Comparison of ENCODE assay signal across 27 cellular contexts in genomic region chr2:207444756-207445155, GRCh38.
"Had no signal": no experiment of that assay in that cellular context is flagged by ENCODE, and none has a peak within 500 bp of the region (broad histone marks: within the 10 kb centered on the region; RNA-seq: fewer than 3 reads in every experiment).

No MANE protein-coding gene starts in this region.

- H3K27me3 ChIP-seq: neural progenitor cell, ovary, right lobe of liver, sigmoid colon, stomach, thyroid gland, tibial nerve, upper lobe of left lung had no signal

- H3K36me3 ChIP-seq: neural progenitor cell, ovary, right lobe of liver, sigmoid colon, stomach, thoracic aorta, thyroid gland, tibial nerve, upper lobe of left lung had no signal

- DNase-seq: natural killer cell; occipital lobe; ovary; posterior cingulate gyrus; psoas muscle; right cardiac atrium; right lobe of liver; sigmoid colon; small intestine; stimulated activated CD4-positive, alpha-beta T cell treated with anti-CD3 and anti-CD28 coated beads, Interleukin-15, amount 100 ng/mL, for 24 hours; stimulated activated CD4-positive, alpha-beta T cell treated with anti-CD3 and anti-CD28 coated beads, Interleukin-2, amount 100 ng/mL, for 24 hours; stimulated activated CD4-positive, alpha-beta T cell treated with anti-CD3 and anti-CD28 coated beads, Interleukin-2, amount 100 ng/mL, for 48 hours; stimulated activated CD4-positive, alpha-beta T cell treated with anti-CD3 and anti-CD28 coated beads, Interleukin-4, amount 100 ng/mL, for 24 hours; stimulated activated naive B cell treated with anti-CD40 and anti-IgM and Interleukin-4, amounts not matched to agents 10 μg/mL and 1 μg/mL and 100 μg/mL, for 72 hours; stimulated activated naive CD4-positive, alpha-beta T cell treated with Interleukin-2 at 50 U/mL for 16 hours; stomach; thyroid gland; trophoblast cell; upper lobe of left lung had no signal

- H3K9me3 ChIP-seq: ovary, psoas muscle, right lobe of liver, sigmoid colon, stomach, thoracic aorta, thyroid gland, tibial nerve, upper lobe of left lung had no signal

- H3K4me3 Mint-ChIP-seq: natural killer cell; nephron; neural progenitor cell; stimulated activated effector memory CD8-positive, alpha-beta T cell treated with anti-CD3 and anti-CD28 coated beads, Interleukin-12 subunit alpha, Interleukin-12 subunit beta, amount 100 ng/mL, for 72 hours; stimulated activated naive B cell treated with anti-CD40 and anti-IgM and Interleukin-4, amounts not matched to agents 10 μg/mL and 1 μg/mL and 100 μg/mL, for 72 hours; stimulated activated naive CD8-positive, alpha-beta T cell treated with anti-CD3 and anti-CD28 coated beads, Interleukin-15, Interleukin-2, amounts not matched to agents 100 ng/mL and 50 ng/mL, for 24 hours had no signal

- H3K27ac ChIP-seq: neural progenitor cell, ovary, parathyroid adenoma, psoas muscle, right lobe of liver, sigmoid colon, stomach, thoracic aorta, thyroid gland, tibial nerve, upper lobe of left lung had no signal

- H3K27ac Mint-ChIP-seq: natural killer cell; nephron; neural progenitor cell; progenitor cell of endocrine pancreas; stimulated activated effector memory CD8-positive, alpha-beta T cell treated with anti-CD3 and anti-CD28 coated beads, Interleukin-12 subunit alpha, Interleukin-12 subunit beta, amount 100 ng/mL, for 72 hours; stimulated activated naive B cell treated with anti-CD40 and anti-IgM and Interleukin-4, amounts not matched to agents 10 μg/mL and 1 μg/mL and 100 μg/mL, for 72 hours; stimulated activated naive CD8-positive, alpha-beta T cell treated with anti-CD3 and anti-CD28 coated beads, Interleukin-15, Interleukin-2, amounts not matched to agents 100 ng/mL and 50 ng/mL, for 24 hours had no signal

- H3K36me3 Mint-ChIP-seq: natural killer cell; neural progenitor cell; stimulated activated effector memory CD8-positive, alpha-beta T cell treated with anti-CD3 and anti-CD28 coated beads, Interleukin-12 subunit alpha, Interleukin-12 subunit beta, amount 100 ng/mL, for 72 hours; stimulated activated naive B cell treated with anti-CD40 and anti-IgM and Interleukin-4, amounts not matched to agents 10 μg/mL and 1 μg/mL and 100 μg/mL, for 72 hours had no signal

- ATAC-seq: natural killer cell; psoas muscle; right cardiac atrium; right lobe of liver; stimulated activated effector memory CD8-positive, alpha-beta T cell treated with anti-CD3 and anti-CD28 coated beads, Interleukin-12 subunit alpha, Interleukin-12 subunit beta, amount 100 ng/mL, for 72 hours; stimulated activated naive B cell treated with anti-CD40 and anti-IgM and Interleukin-4, amounts not matched to agents 10 μg/mL and 1 μg/mL and 100 μg/mL, for 72 hours had no signal

- H3K4me1 Mint-ChIP-seq: neural progenitor cell; stimulated activated effector memory CD8-positive, alpha-beta T cell treated with anti-CD3 and anti-CD28 coated beads, Interleukin-12 subunit alpha, Interleukin-12 subunit beta, amount 100 ng/mL, for 72 hours; stimulated activated naive B cell treated with anti-CD40 and anti-IgM and Interleukin-4, amounts not matched to agents 10 μg/mL and 1 μg/mL and 100 μg/mL, for 72 hours had no signal

- H3K27me3 Mint-ChIP-seq: progenitor cell of endocrine pancreas; stimulated activated naive B cell treated with anti-CD40 and anti-IgM and Interleukin-4, amounts not matched to agents 10 μg/mL and 1 μg/mL and 100 μg/mL, for 72 hours; stimulated activated naive CD8-positive, alpha-beta T cell treated with anti-CD3 and anti-CD28 coated beads, Interleukin-15, Interleukin-2, amounts not matched to agents 100 ng/mL and 50 ng/mL, for 24 hours had no signal

- H3K4me1 ChIP-seq: parathyroid adenoma, psoas muscle, right lobe of liver, sigmoid colon, stomach, thyroid gland, tibial nerve, upper lobe of left lung had no signal

- H3K4me3 ChIP-seq: neural progenitor cell, ovary, psoas muscle, right lobe of liver, sigmoid colon, stomach, thoracic aorta, thyroid gland, tibial nerve, upper lobe of left lung had no signal

- H3K9me3 Mint-ChIP-seq: natural killer cell; nephron; neural progenitor cell; stimulated activated naive B cell treated with anti-CD40 and anti-IgM and Interleukin-4, amounts not matched to agents 10 μg/mL and 1 μg/mL and 100 μg/mL, for 72 hours; stimulated activated naive CD8-positive, alpha-beta T cell treated with anti-CD3 and anti-CD28 coated beads, Interleukin-15, Interleukin-2, amounts not matched to agents 100 ng/mL and 50 ng/mL, for 24 hours had no signal
